In genomic region chr20:38926142-38926933, GRCh38 we compare ENCODE assay signal across 8 cellular contexts. TPM values are rescaled to one million over a fixed set of nuclear protein-coding genes. Genes with fewer than 3 reads are reported as not detected.
A peak's percentile ranks its signal among the peaks of the same experiment; 100 is the strongest.
DNase-seq lines count a peak whose midpoint lies in the region; ATAC-seq lines count a peak whose summit lies in the region.

A gene with protein sequence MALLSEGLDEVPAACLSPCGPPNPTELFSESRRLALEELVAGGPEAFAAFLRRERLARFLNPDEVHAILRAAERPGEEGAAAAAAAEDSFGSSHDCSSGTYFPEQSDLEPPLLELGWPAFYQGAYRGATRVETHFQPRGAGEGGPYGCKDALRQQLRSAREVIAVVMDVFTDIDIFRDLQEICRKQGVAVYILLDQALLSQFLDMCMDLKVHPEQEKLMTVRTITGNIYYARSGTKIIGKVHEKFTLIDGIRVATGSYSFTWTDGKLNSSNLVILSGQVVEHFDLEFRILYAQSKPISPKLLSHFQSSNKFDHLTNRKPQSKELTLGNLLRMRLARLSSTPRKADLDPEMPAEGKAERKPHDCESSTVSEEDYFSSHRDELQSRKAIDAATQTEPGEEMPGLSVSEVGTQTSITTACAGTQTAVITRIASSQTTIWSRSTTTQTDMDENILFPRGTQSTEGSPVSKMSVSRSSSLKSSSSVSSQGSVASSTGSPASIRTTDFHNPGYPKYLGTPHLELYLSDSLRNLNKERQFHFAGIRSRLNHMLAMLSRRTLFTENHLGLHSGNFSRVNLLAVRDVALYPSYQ (plus strand): TSS chr20:38926417. CDS start chr20:38926443, 26 bp downstream.

- peak within 1 kb of the TSS; percentile 67 to 86 (median 82) for H3K27ac Mint-ChIP-seq in IgD-negative memory B cell

- peak within 1 kb of the TSS; percentile 77 to 92 (median 90) for H3K4me3 Mint-ChIP-seq in IgD-negative memory B cell

- peak; percentile 95 for DNase-seq in DMS153 (lab: John Stamatoyannopoulos, UW)
- peak; percentile 100 for DNase-seq in OCI-M1 (lab: John Stamatoyannopoulos, UW)
- DNase-seq in activated T-cell treated with anti-CD3 and anti-CD28 coated beads for 1 hour (ENCODE audit: low read depth): peak; percentile 85
- peak; percentile 92 for DNase-seq in epithelial cell of prostate (ENCODE audit: low read depth, low spot score)
- peak; percentile 97 for DNase-seq in mucosa of gallbladder (ENCODE audit: low spot score)
- peak; percentile 94 for DNase-seq in stimulated activated CD8-positive, alpha-beta memory T cell treated with anti-CD3 and anti-CD28 coated beads, Interleukin-4, amount 100 ng/mL, for 24 hours (ENCODE audit: low read depth)

- ATAC-seq in GM21576 (IDR thresholded peaks at IDR 0.05; ENCODE audit: unreplicated experiment): peak; percentile 91

- H3K27me3 Mint-ChIP-seq in IgD-negative memory B cell: peaks cover 7% of the 10 kb centered on the region

- H3K4me1 Mint-ChIP-seq in IgD-negative memory B cell: peaks cover 13 to 23% (median 20%) of the 10 kb centered on the region in 3 donors

- H3K9me3 Mint-ChIP-seq in IgD-negative memory B cell: no peaks in the 10 kb centered on the region

- H3K36me3 Mint-ChIP-seq in IgD-negative memory B cell: no peaks in the 10 kb centered on the region

- H3K27ac ChIP-seq in epithelial cell of prostate: no peak within 1 kb of the TSS

RNA-seq across cellular contexts. Expression of the gene that starts here (rescaled TPM):
- 0.75 TPM for polyA plus RNA-seq in IgD-negative memory B cell
- 48.3 TPM for total RNA-seq in mucosa of gallbladder
